ENCODE assay signal across 19 cellular contexts in the genomic region with DNA sequence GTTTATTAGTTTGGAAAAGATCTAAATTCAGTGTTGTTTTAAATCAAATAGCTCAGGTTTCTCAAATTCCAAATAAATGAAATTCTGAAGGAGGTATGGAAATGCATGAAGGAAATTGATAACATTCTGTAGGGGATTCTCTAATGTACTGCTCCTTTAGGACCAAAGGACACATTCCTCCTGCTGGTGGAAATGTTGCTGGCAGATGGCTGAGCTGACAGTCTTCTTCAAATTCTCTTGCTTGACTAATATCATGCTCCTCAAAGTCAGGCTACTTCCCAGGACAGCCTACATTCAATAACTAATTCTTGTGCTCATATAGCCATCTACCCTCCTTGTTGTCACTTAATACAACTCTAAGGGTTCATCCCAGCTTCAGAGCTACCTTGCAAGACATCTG.
"Had no signal": no experiment of that assay in that cellular context is flagged by ENCODE, and none has a peak within 500 bp of the region (broad histone marks: within the 10 kb centered on the region; RNA-seq: fewer than 3 reads in every experiment).

No MANE protein-coding gene starts in this region.

- H3K27ac ChIP-seq: foreskin keratinocyte, neutrophil, parathyroid adenoma, sigmoid colon had no signal

- H3K4me1 Mint-ChIP-seq: activated B cell treated with CpG ODN at 0.5 μM for 24 hours; activated CD4-positive, alpha-beta memory T cell treated with anti-CD3 and anti-CD28 coated beads, Interleukin-2, amount 10 ng/mL, durations not matched to agents 7 days and 5 days; activated naive CD8-positive, alpha-beta T cell treated with anti-CD3 and anti-CD28 coated beads for 36 hours; activated T-helper 17 cell treated with anti-CD3 and anti-CD28 coated beads, Interleukin-2, amount 50 U/mL, for 72 hours; naive thymus-derived CD4-positive, alpha-beta T cell had no signal

- H3K9ac ChIP-seq: parathyroid adenoma had no signal

- H3K4me3 Mint-ChIP-seq: activated B cell treated with CpG ODN at 0.5 μM for 24 hours; activated CD4-positive, alpha-beta memory T cell treated with anti-CD3 and anti-CD28 coated beads, Interleukin-2, amount 10 ng/mL, durations not matched to agents 7 days and 5 days; activated naive CD8-positive, alpha-beta T cell treated with anti-CD3 and anti-CD28 coated beads for 36 hours; activated T-helper 17 cell treated with anti-CD3 and anti-CD28 coated beads, Interleukin-2, amount 50 U/mL, for 72 hours; brain; naive thymus-derived CD4-positive, alpha-beta T cell; T-helper 2 cell treated with Interferon-gamma antibody and Interleukin-4, amounts not matched to agents 5 μg/mL and 100 μg/mL, for 36 hours had no signal

- H3K27me3 Mint-ChIP-seq: activated B cell treated with CpG ODN at 0.5 μM for 24 hours; activated CD4-positive, alpha-beta memory T cell treated with anti-CD3 and anti-CD28 coated beads, Interleukin-2, amount 10 ng/mL, durations not matched to agents 7 days and 5 days; activated naive CD8-positive, alpha-beta T cell treated with anti-CD3 and anti-CD28 coated beads for 36 hours; activated T-helper 17 cell treated with anti-CD3 and anti-CD28 coated beads, Interleukin-2, amount 50 U/mL, for 72 hours; brain; naive thymus-derived CD4-positive, alpha-beta T cell had no signal

- DNase-seq: activated B cell treated with CpG ODN at 0.5 μM for 24 hours; activated CD4-positive, alpha-beta memory T cell treated with anti-CD3 and anti-CD28 coated beads, Interleukin-2, amount 10 ng/mL, durations not matched to agents 7 days and 5 days; activated CD4-positive, alpha-beta T cell treated with anti-CD3 and anti-CD28 coated beads for 4 hours; activated naive CD4-positive, alpha-beta T cell; activated naive CD8-positive, alpha-beta T cell treated with anti-CD3 and anti-CD28 coated beads for 36 hours; activated T-cell treated with anti-CD3 and anti-CD28 coated beads, Interleukin-2, amount 50 U/mL, for 1 hour; amniotic stem cell; caudate nucleus; foreskin keratinocyte; left ventricle myocardium superior; naive thymus-derived CD4-positive, alpha-beta T cell; sigmoid colon; stimulated activated naive CD4-positive, alpha-beta T cell had no signal

- H3K27me3 ChIP-seq: foreskin keratinocyte, neutrophil, sigmoid colon had no signal

- H3K9me3 ChIP-seq: neutrophil, sigmoid colon had no signal

- H3K4me3 ChIP-seq: sigmoid colon had no signal

- H3K36me3 ChIP-seq: neutrophil, sigmoid colon had no signal

- ATAC-seq: activated T-helper 17 cell treated with anti-CD3 and anti-CD28 coated beads, Interleukin-2, amount 50 U/mL, for 72 hours; foreskin keratinocyte; left ventricle myocardium superior; naive thymus-derived CD4-positive, alpha-beta T cell had no signal

- H3K79me2 ChIP-seq: parathyroid adenoma had no signal

- H3K27ac Mint-ChIP-seq: activated B cell treated with CpG ODN at 0.5 μM for 24 hours; activated CD4-positive, alpha-beta memory T cell treated with anti-CD3 and anti-CD28 coated beads, Interleukin-2, amount 10 ng/mL, durations not matched to agents 7 days and 5 days; activated naive CD8-positive, alpha-beta T cell treated with anti-CD3 and anti-CD28 coated beads for 36 hours; activated T-helper 17 cell treated with anti-CD3 and anti-CD28 coated beads, Interleukin-2, amount 50 U/mL, for 72 hours; brain; naive thymus-derived CD4-positive, alpha-beta T cell; T-helper 2 cell treated with Interferon-gamma antibody and Interleukin-4, amounts not matched to agents 5 μg/mL and 100 μg/mL, for 36 hours had no signal

- H3K9me3 Mint-ChIP-seq: activated B cell treated with CpG ODN at 0.5 μM for 24 hours; activated CD4-positive, alpha-beta memory T cell treated with anti-CD3 and anti-CD28 coated beads, Interleukin-2, amount 10 ng/mL, durations not matched to agents 7 days and 5 days; activated naive CD8-positive, alpha-beta T cell treated with anti-CD3 and anti-CD28 coated beads for 36 hours; brain had no signal

- FAIRE-seq: colon had no signal

- H2AFZ ChIP-seq: parathyroid adenoma had no signal

- H3K4me1 ChIP-seq: foreskin keratinocyte, parathyroid adenoma, sigmoid colon had no signal

- H3K36me3 Mint-ChIP-seq: activated naive CD8-positive, alpha-beta T cell treated with anti-CD3 and anti-CD28 coated beads for 36 hours; brain; naive thymus-derived CD4-positive, alpha-beta T cell had no signal
